18 cellular contexts compared by ENCODE assay signal in the genomic region with DNA sequence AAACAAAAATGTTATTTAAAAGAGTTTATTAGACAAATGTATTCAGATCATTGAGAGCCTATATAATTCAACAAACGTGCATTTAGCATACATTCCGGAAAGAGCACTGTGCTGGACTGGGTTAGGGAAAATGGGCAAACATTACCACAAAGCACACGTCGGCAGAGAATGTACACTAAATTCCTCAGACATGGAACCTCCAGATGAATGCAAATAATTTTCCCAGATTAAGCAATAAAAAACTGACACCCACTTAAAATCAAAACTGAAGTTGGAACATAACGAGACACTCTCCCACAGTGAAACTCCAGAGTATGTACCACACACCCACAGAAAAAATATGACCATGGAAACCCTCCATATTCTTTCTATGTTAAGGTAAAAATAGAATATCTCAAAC. TPM values are rescaled to one million over a fixed set of nuclear protein-coding genes. Genes with fewer than 3 reads are reported as not detected.
DNase-seq lines count a peak whose midpoint lies in the region; ATAC-seq and TF ChIP-seq lines count a peak whose summit lies in the region.
"Had no signal": no experiment of that assay in that cellular context is flagged by ENCODE, and none has a peak within 500 bp of the region (broad histone marks: within the 10 kb centered on the region; RNA-seq: fewer than 3 reads in every experiment).

No MANE protein-coding gene starts in this region.

- peaks cover 11% of the 10 kb centered on the region for H3K27me3 Mint-ChIP-seq in CD4-positive, CD25-positive, alpha-beta regulatory T cell
- H3K27me3 Mint-ChIP-seq in endothelial cell (ENCODE audit: unreplicated experiment) (no peaks in the 10 kb centered on the region), neural crest cell (ENCODE audit: low read depth) (no peaks in the 10 kb centered on the region)
- H3K27me3 Mint-ChIP-seq: activated T-helper 17 cell treated with anti-CD3 and anti-CD28 coated beads, Interleukin-2, amount 50 U/mL, for 72 hours had no signal

- no peak overlapping the region for H2BK120ac ChIP-seq in IMR-90 (ENCODE audit: low read depth, low read length)

- no peaks in the 10 kb centered on the region for H3K36me3 ChIP-seq in CD4-positive, CD25-positive, alpha-beta regulatory T cell (ENCODE audit: control insufficient read depth, insufficient read depth, low read length)
- H3K36me3 ChIP-seq in IMR-90 (ENCODE audit: control insufficient read depth, insufficient read depth, low read length): peaks cover 4% of the 10 kb centered on the region
- H3K36me3 ChIP-seq: neutrophil, tibial artery had no signal

- H3K4me3 Mint-ChIP-seq in CD4-positive, CD25-positive, alpha-beta regulatory T cell: peak overlapping the region; percentile 14 to 64 (median 38)
- H3K4me3 Mint-ChIP-seq in endothelial cell (ENCODE audit: unreplicated experiment): no peak overlapping the region
- H3K4me3 Mint-ChIP-seq in neural crest cell: peak overlapping the region; percentile 44
- H3K4me3 Mint-ChIP-seq: activated T-helper 17 cell treated with anti-CD3 and anti-CD28 coated beads, Interleukin-2, amount 50 U/mL, for 72 hours; endodermal cell had no signal

- peaks cover 3 to 39% of the 10 kb centered on the region in 2 experiments; a peak in 3 of 4 replicates for H3K79me1 ChIP-seq in IMR-90 (ENCODE audit: low read depth in 1 of 2, low read length in 2 of 2)

- H2AFZ ChIP-seq in IMR-90 (replicated peaks; ENCODE audit: low read length, poor library complexity): no peak overlapping the region

- ATAC-seq in CD4-positive, CD25-positive, alpha-beta regulatory T cell (ENCODE audit: low read depth in 2 of 2): no peak
- ATAC-seq in IMR-90 (ENCODE audit: low read depth) (no peak), HG02973 (IDR thresholded peaks at IDR 0.05; ENCODE audit: unreplicated experiment) (no peak), GM21423 (IDR thresholded peaks at IDR 0.05; ENCODE audit: unreplicated experiment) (no peak)
- ATAC-seq: activated T-helper 17 cell treated with anti-CD3 and anti-CD28 coated beads, Interleukin-2, amount 50 U/mL, for 72 hours; Panc1 had no signal

- H3K27ac ChIP-seq in CD4-positive, CD25-positive, alpha-beta regulatory T cell (ENCODE audit: insufficient read depth, low read length, poor library complexity, severe bottlenecking): no peak overlapping the region
- no peak overlapping the region for H3K27ac ChIP-seq in IMR-90 (ENCODE audit: insufficient read depth, low read length)
- H3K27ac ChIP-seq: neutrophil, tibial artery had no signal

- H3K27ac Mint-ChIP-seq in CD4-positive, CD25-positive, alpha-beta regulatory T cell: peak overlapping the region in 1 of 3 donors; percentile 20
- H3K27ac Mint-ChIP-seq in endothelial cell (ENCODE audit: unreplicated experiment): peak overlapping the region; percentile 48
- H3K27ac Mint-ChIP-seq in neural crest cell (ENCODE audit: unreplicated experiment): no peak overlapping the region
- H3K27ac Mint-ChIP-seq: activated T-helper 17 cell treated with anti-CD3 and anti-CD28 coated beads, Interleukin-2, amount 50 U/mL, for 72 hours; endodermal cell had no signal

- peaks cover 41% of the 10 kb centered on the region for H3K4me1 ChIP-seq in CD4-positive, CD25-positive, alpha-beta regulatory T cell (ENCODE audit: control insufficient read depth, insufficient read depth, low read length, poor library complexity, severe bottlenecking)
- peaks cover 2% of the 10 kb centered on the region; the same call in 1 of the 2 replicates for H3K4me1 ChIP-seq in IMR-90 (ENCODE audit: control insufficient read depth, insufficient read depth, low read length)

- CTCF ChIA-PET in IMR-90 (lab: Yijun Ruan, JAX): no interaction called here

- no peaks in the 10 kb centered on the region for H3K27me3 ChIP-seq in CD4-positive, CD25-positive, alpha-beta regulatory T cell (ENCODE audit: control insufficient read depth, insufficient read depth, low read length)
- no peaks in the 10 kb centered on the region for H3K27me3 ChIP-seq in IMR-90 (ENCODE audit: control insufficient read depth, insufficient read depth, low read length)
- H3K27me3 ChIP-seq: neutrophil, tibial artery had no signal

- H3K4me1 Mint-ChIP-seq in CD4-positive, CD25-positive, alpha-beta regulatory T cell: peaks cover 41 to 72% (median 56%) of the 10 kb centered on the region in 4 donors
- H3K4me1 Mint-ChIP-seq in endothelial cell (ENCODE audit: unreplicated experiment) (peaks cover 4% of the 10 kb centered on the region), neural crest cell (peaks cover 35% of the 10 kb centered on the region)

- in situ Hi-C loops in IMR-90 (cut with MboI; ENCODE audit: low sequenced_read_pairs): no loop called here

- no peak overlapping the region for H3K4me3 ChIP-seq in CD4-positive, CD25-positive, alpha-beta regulatory T cell (ENCODE audit: low read depth, low read length)
- no peak overlapping the region for H3K4me3 ChIP-seq in IMR-90 (ENCODE audit: insufficient read depth, low read depth, low read length)
- H3K4me3 ChIP-seq: tibial artery had no signal

- no peak for DNase-seq in CD4-positive, CD25-positive, alpha-beta regulatory T cell
- DNase-seq in IMR-90 (peak; percentile 28), endothelial cell (ENCODE audit: low spot score) (no peak), neural crest cell (ENCODE audit: low read depth, low spot score) (no peak), amygdala (lab: John Stamatoyannopoulos, UW) (no peak), NOMO-1 (lab: John Stamatoyannopoulos, UW; ENCODE audit: unreplicated experiment in 2 of 2) (no peak)
- DNase-seq: activated CD4-positive, alpha-beta T cell treated with anti-CD3 and anti-CD28 coated beads for 1 hour; DND-41; endodermal cell; H7; NCI-H1436; T1000; tibial artery had no signal

- H3K9ac ChIP-seq in IMR-90 (ENCODE audit: low read depth, low read length): no peak overlapping the region

- BruUV-seq in IMR-90 (replicated peaks; lab: Mats Ljungman, UMichigan): no TSS peak

- 60% methylated on average over 3 of the region's 5 CpGs; no CpG with 5 or more reads in 1 of the 2 experiments for WGBS in IMR-90 (ENCODE audit: extremely low coverage in 2 of 2, insufficient read length in 1 of 2), 2 experiments

- H3K9me3 ChIP-seq in CD4-positive, CD25-positive, alpha-beta regulatory T cell (ENCODE audit: control insufficient read depth in 2 of 2, low read length in 2 of 2): no peaks in the 10 kb centered on the region
- H3K9me3 ChIP-seq in IMR-90 (ENCODE audit: control insufficient read depth, insufficient read depth, low read length): peaks cover 3% of the 10 kb centered on the region
- H3K9me3 ChIP-seq: neutrophil, tibial artery had no signal

- no peak overlapping the region for H2AK9ac ChIP-seq in IMR-90 (replicated peaks; ENCODE audit: low read depth, low read length, poor library complexity)

- peak overlapping the region in 1 of 2 experiments; percentile 48; a peak in 2 of 4 replicates for H4K8ac ChIP-seq in IMR-90 (ENCODE audit: low read depth in 2 of 2, low read length in 2 of 2)

- POLR2A ChIA-PET in IMR-90 (lab: Charles Lee; ENCODE audit: unreplicated experiment): no interaction called here

- no peak overlapping the region for H4K5ac ChIP-seq in IMR-90 (ENCODE audit: low read depth, low read length)

- peak overlapping the region; percentile 66 for H2BK5ac ChIP-seq in IMR-90 (ENCODE audit: low read depth, low read length, poor library complexity, severe bottlenecking)

- TF ChIP-seq CTCF in IMR-90 (conservative IDR thresholded peaks at IDR 0.05; ENCODE audit: low read depth, low read length) (no peak), endothelial cell (IDR thresholded peaks at IDR 0.05; ENCODE audit: unreplicated experiment) (no peak), neural crest cell (conservative IDR thresholded peaks at IDR 0.05) (no peak)

- no peak overlapping the region for H2BK20ac ChIP-seq in IMR-90 (ENCODE audit: low read depth, low read length)

- H2BK15ac ChIP-seq in IMR-90 (ENCODE audit: low read depth, low read length): no peak overlapping the region

- H4K91ac ChIP-seq in IMR-90 (ENCODE audit: insufficient read depth, low read depth, low read length): no peak overlapping the region

- intact Hi-C loops in IMR-90 (cut with micrococcal nuclease): no loop called here

- no peak overlapping the region for H3K56ac ChIP-seq in IMR-90 (ENCODE audit: extremely low read depth, insufficient read depth, low read length)

- H3K23ac ChIP-seq in IMR-90 (ENCODE audit: low read depth, low read length): peak overlapping the region; percentile 41; the same call in 1 of the 2 replicates

- peaks cover under 1% of the 10 kb centered on the region; the same call in 1 of the 2 replicates for H3K9me1 ChIP-seq in IMR-90 (ENCODE audit: insufficient read depth, low read length)

- dilution Hi-C loops in IMR-90 (cut with HindIII; ENCODE audit: low sequenced_read_pairs, unreplicated experiment): no loop called here

- H3K4me2 ChIP-seq in IMR-90 (ENCODE audit: low read depth, low read length): peak overlapping the region; percentile 75; the same call in 1 of the 2 replicates

- H3K14ac ChIP-seq in IMR-90 (replicated peaks; ENCODE audit: low read depth, low read length): no peak overlapping the region

- H2AK5ac ChIP-seq in IMR-90 (ENCODE audit: low read depth, low read length): no peak overlapping the region

- H4K20me1 ChIP-seq in IMR-90 (ENCODE audit: insufficient read depth, low read length): peaks cover 25% of the 10 kb centered on the region

- 0 out of 2 replicates have a peak overlapping the region, but pooled peaks have one; percentile 1 for H3K4ac ChIP-seq in IMR-90 (ENCODE audit: low read depth, low read length)

- H3K18ac ChIP-seq in IMR-90 (ENCODE audit: low read depth, low read length): peak overlapping the region; percentile 20; the same call in 1 of the 2 replicates

- peaks cover 0 to 1% (median 0%) of the 10 kb centered on the region in 7 donors for H3K9me3 Mint-ChIP-seq in CD4-positive, CD25-positive, alpha-beta regulatory T cell
- no peaks in the 10 kb centered on the region for H3K9me3 Mint-ChIP-seq in endothelial cell (ENCODE audit: unreplicated experiment)
- no peaks in the 10 kb centered on the region for H3K9me3 Mint-ChIP-seq in neural crest cell
- H3K9me3 Mint-ChIP-seq: activated T-helper 17 cell treated with anti-CD3 and anti-CD28 coated beads, Interleukin-2, amount 50 U/mL, for 72 hours; endodermal cell had no signal

- peaks cover 4% of the 10 kb centered on the region for H3K36me3 Mint-ChIP-seq in CD4-positive, CD25-positive, alpha-beta regulatory T cell
- H3K36me3 Mint-ChIP-seq in endothelial cell (ENCODE audit: low read depth, unreplicated experiment): no peaks in the 10 kb centered on the region
- peaks cover 10% of the 10 kb centered on the region for H3K36me3 Mint-ChIP-seq in neural crest cell (ENCODE audit: low read depth)

- no peak for TF ChIP-seq RAD21 in IMR-90 (IDR thresholded peaks at IDR 0.05; ENCODE audit: low read length)

- no peak for TF ChIP-seq POLR2A in IMR-90 (IDR thresholded peaks at IDR 0.05; ENCODE audit: low read depth, low read length)

RNA-seq across cellular contexts. Expression of a gene that starts 4.8 kb away (rescaled TPM):
- 59.5 TPM for total RNA-seq in CD4-positive, CD25-positive, alpha-beta regulatory T cell
- polyA plus RNA-seq in CD4-positive, CD25-positive, alpha-beta regulatory T cell: 10 to 100 TPM; 14.8 to 22.4 (median 18.5) TPM
- total RNA-seq in IMR-90 (2012; rRNA removed) (34.1 and 45.0 TPM in 2 replicates), endothelial cell (ENCODE audit: unreplicated experiment) (44.3 TPM), neural crest cell (39.2 and 44.5 TPM in 2 replicates)
- 10.4 and 13.1 TPM in 2 replicates for polyA plus RNA-seq in IMR-90 (2012; rRNA removed)
- 2.9 and 4.7 TPM in 2 replicates for polyA plus RNA-seq in IMR-90 (2012; cell fraction: cytosol; rRNA removed)
- 14.0 and 29.6 TPM in 2 replicates for polyA plus RNA-seq in IMR-90 (2012; cell fraction: nucleus; rRNA removed; ENCODE audit: low replicate concordance)
